Comparison of ENCODE assay signal across 8 cellular contexts in genomic region chr5:78483809-78484521, GRCh38.
DNase-seq lines count a peak whose midpoint lies in the region; ATAC-seq and TF ChIP-seq lines count a peak whose summit lies in the region.

No MANE protein-coding gene starts in this region.

- CTCF ChIA-PET in GM10248 (lab: Yijun Ruan, JAX) = interaction anchor here (0.9 to 1.4 kb wide), 5 partner anchors 10 to 482 kb away, joined by 3 to 5 read pairs (median 3); no protein-coding TSS in a partner anchor

- no peak for ATAC-seq in GM19324 (IDR thresholded peaks at IDR 0.05; ENCODE audit: low FRiP score, unreplicated experiment)
- no peak for ATAC-seq in HG03469 (IDR thresholded peaks at IDR 0.05; ENCODE audit: unreplicated experiment)

- no peak for TF ChIP-seq CTCF in GM10248 (IDR thresholded peaks at IDR 0.05; ENCODE audit: control extremely low read depth, extremely low read depth, low read depth, missing control alignments)

- DNase-seq in GM10248 (ENCODE audit: extremely low spot score) = peak; percentile 48
- peak; percentile 53 for DNase-seq in HCEC 1CT
- DNase-seq in NCI-H526 treated with DMSO at 0.1 percent for 48 hours (lab: John Stamatoyannopoulos, UW) = peak; percentile 17
- peak; percentile 54 for DNase-seq in fibroblast of gingiva (ENCODE audit: low read depth)
- no peak for DNase-seq in stimulated activated CD4-positive, alpha-beta T cell treated with anti-CD3 and anti-CD28 coated beads, Interleukin-4, amount 100 ng/mL, for 1 hour
- no peak for DNase-seq in NCI-H2171 (lab: John Stamatoyannopoulos, UW)

- POLR2A ChIA-PET in GM10248 (lab: Yijun Ruan, JAX) = no interaction called here

Comparison
In these comparisons a context has a peak if more than half of its experiments do, and no peak if none do; other contexts are left out.
1. DNase-seq: peak in GM10248 (single experiment), HCEC 1CT (single experiment), NCI-H526 treated with DMSO at 0.1 percent for 48 hours (single experiment) and fibroblast of gingiva (single experiment); none in stimulated activated CD4-positive, alpha-beta T cell treated with anti-CD3 and anti-CD28 coated beads, Interleukin-4, amount 100 ng/mL, for 1 hour (single experiment) and NCI-H2171 (single experiment).